ENCODE assay signal across 1 cellular context in genomic region chr4:40515398-40516293, GRCh38.
TF ChIP-seq lines count a peak whose summit lies in the region.

No MANE protein-coding gene starts in this region.

TF ChIP-seq in K562, 482 proteins besides CTCF, POLR2A, EP300 and RAD21 (continued from another document):
- TF ChIP-seq HINFP (tag; conservative IDR thresholded peaks at IDR 0.05; ENCODE audit: low read depth) (no peak), MTA3 (IDR thresholded peaks at IDR 0.05; ENCODE audit: borderline replicate concordance) (peak; percentile 65; the same call in 1 of the 2 replicates), ZNF79 (CRISPR knock-in tag; IDR thresholded peaks at IDR 0.05; ENCODE audit: low read depth) (no peak), MAZ (CRISPR knock-in tag; conservative IDR thresholded peaks at IDR 0.05 in 1 of 2, IDR thresholded peaks at IDR 0.05 in 1 of 2) (no peak; a peak in 1 of 4 replicates), E2F8 (IDR thresholded peaks at IDR 0.05; ENCODE audit: low read depth, partially characterized antibody) (peak; percentile 34), E2F5 (CRISPR knock-in tag; IDR thresholded peaks at IDR 0.05) (no peak), TFAM (CRISPR knock-in tag; conservative IDR thresholded peaks at IDR 0.05) (no peak), TAF9B (IDR thresholded peaks at IDR 0.05; ENCODE audit: partially characterized antibody) (peak; percentile 41), ETS1 (conservative IDR thresholded peaks at IDR 0.05; ENCODE audit: control insufficient read depth, low read depth, low read length) (no peak), ARNT (IDR thresholded peaks at IDR 0.05) (peak in 1 of 2 experiments; percentile 46; a peak in 2 of 4 replicates), NONO (IDR thresholded peaks at IDR 0.05; ENCODE audit: low read depth in 2 of 2, low read length in 1 of 2) (peak in 1 of 2 experiments; percentile 21; a peak in 1 of 4 replicates)
